ENCODE assay signal across 10 cellular contexts in genomic region chr14:20781805-20782204, GRCh38. TPM values are rescaled to one million over a fixed set of nuclear protein-coding genes. Genes with fewer than 3 reads are reported as not detected.
A peak's percentile ranks its signal among the peaks of the same experiment; 100 is the strongest.
DNase-seq lines count a peak whose midpoint lies in the region; ATAC-seq and TF ChIP-seq lines count a peak whose summit lies in the region.
"Had no signal": no experiment of that assay in that cellular context is flagged by ENCODE, and none has a peak within 500 bp of the region (broad histone marks: within the 10 kb centered on the region; RNA-seq: fewer than 3 reads in every experiment).

No MANE protein-coding gene starts in this region.

- no peaks in the 10 kb centered on the region for H3K36me3 Mint-ChIP-seq in T-helper 1 cell treated with Interleukin-12 subunit alpha and Interleukin-12 subunit beta and Interleukin-4 antibody, amounts not matched to agents 30 μg/mL and 1 μg/mL, for 36 hours (ENCODE audit: low read depth)

- H3K27ac Mint-ChIP-seq in T-helper 1 cell treated with Interleukin-12 subunit alpha and Interleukin-12 subunit beta and Interleukin-4 antibody, amounts not matched to agents 30 μg/mL and 1 μg/mL, for 36 hours, result peak overlapping the region; percentile 89

- no peaks in the 10 kb centered on the region for H3K9me3 Mint-ChIP-seq in T-helper 1 cell treated with Interleukin-12 subunit alpha and Interleukin-12 subunit beta and Interleukin-4 antibody, amounts not matched to agents 30 μg/mL and 1 μg/mL, for 36 hours

- ATAC-seq in HG03378 (IDR thresholded peaks at IDR 0.05; ENCODE audit: unreplicated experiment), result no peak

- no peak for TF ChIP-seq CTCF in GM12864 (IDR thresholded peaks at IDR 0.05; ENCODE audit: low read depth, low read length, missing control alignments)
- TF ChIP-seq CTCF in cardiac muscle cell (IDR thresholded peaks at IDR 0.05; ENCODE audit: low read depth, low read length), result no peak

- no peaks in the 10 kb centered on the region for H3K27me3 ChIP-seq in cardiac muscle cell
- no peaks in the 10 kb centered on the region for H3K27me3 ChIP-seq in rectal smooth muscle tissue (ENCODE audit: control insufficient read depth, insufficient read depth, low read length)

- H3K27ac ChIP-seq in cardiac muscle cell (peak overlapping the region; percentile 76), rectal smooth muscle tissue (ENCODE audit: low read depth, low read length) (no peak overlapping the region)

- peaks cover 17% of the 10 kb centered on the region for H3K4me1 Mint-ChIP-seq in T-helper 1 cell treated with Interleukin-12 subunit alpha and Interleukin-12 subunit beta and Interleukin-4 antibody, amounts not matched to agents 30 μg/mL and 1 μg/mL, for 36 hours (ENCODE audit: low read depth)

- no peak overlapping the region for H3K9ac ChIP-seq in rectal smooth muscle tissue (ENCODE audit: low read length)

- H3K4me3 ChIP-seq in GM12864 (ENCODE audit: low read depth, low read length) (peak overlapping the region; percentile 63), cardiac muscle cell (no peak overlapping the region), rectal smooth muscle tissue (ENCODE audit: low read length) (peak overlapping the region; percentile 39)

- H3K4me1 ChIP-seq in cardiac muscle cell (ENCODE audit: low read depth) (peaks cover 19% of the 10 kb centered on the region), rectal smooth muscle tissue (ENCODE audit: control insufficient read depth, insufficient read depth, low read length) (no peaks in the 10 kb centered on the region)

- no peaks in the 10 kb centered on the region for H3K9me3 ChIP-seq in cardiac muscle cell (ENCODE audit: low read depth)

- H3K27me3 Mint-ChIP-seq in T-helper 1 cell treated with Interleukin-12 subunit alpha and Interleukin-12 subunit beta and Interleukin-4 antibody, amounts not matched to agents 30 μg/mL and 1 μg/mL, for 36 hours (ENCODE audit: low read depth), result no peaks in the 10 kb centered on the region

- H3K4me3 Mint-ChIP-seq in T-helper 1 cell treated with Interleukin-12 subunit alpha and Interleukin-12 subunit beta and Interleukin-4 antibody, amounts not matched to agents 30 μg/mL and 1 μg/mL, for 36 hours, result peak overlapping the region; percentile 71

- DNase-seq in GM12864 (ENCODE audit: low read depth), result no peak
- DNase-seq in cardiac muscle cell (ENCODE audit: low read depth in 1 of 2, low spot score in 1 of 2), result peak in 1 of 2 donors; percentile 44
- no peak for DNase-seq in NCI-H1092 treated with DMSO at 0.1 percent for 48 hours (lab: John Stamatoyannopoulos, UW)
- no peak for DNase-seq in NCI-H1417 treated with DMSO at 0.1 percent for 48 hours (lab: John Stamatoyannopoulos, UW)
- no peak for DNase-seq in NCI-H748 treated with DMSO at 0.1 percent for 48 hours (lab: John Stamatoyannopoulos, UW)
- DNase-seq: NCI-H1048 had no signal

- no peaks in the 10 kb centered on the region for H3K36me3 ChIP-seq in cardiac muscle cell
- no peaks in the 10 kb centered on the region for H3K36me3 ChIP-seq in rectal smooth muscle tissue (ENCODE audit: control insufficient read depth, insufficient read depth, low read length)

RNA-seq across cellular contexts. Expression of gene RNASE6, which starts 0.7 kb away (rescaled TPM):
- not detected in 2 replicates for total RNA-seq in cardiac muscle cell
- polyA plus RNA-seq in cardiac muscle cell, result 0.60 TPM in 1 of 2 replicates, not detected in the other
- total RNA-seq: SK-MEL-5 had no signal

RNA-seq across cellular contexts. Expression of gene EDDM3B, which starts 13.6 kb away (rescaled TPM):
- total RNA-seq in cardiac muscle cell, result 1.8 TPM in 1 of 2 replicates, not detected in the other
- 0.26 and 5.2 TPM in 2 replicates for polyA plus RNA-seq in cardiac muscle cell
- total RNA-seq: SK-MEL-5 had no signal

RNA-seq across cellular contexts. Expression of gene RNASE1, which starts 20.8 kb away (rescaled TPM):
- 1.3 and 3.6 TPM in 2 replicates for total RNA-seq in cardiac muscle cell
- 2.5 and 5.7 TPM in 2 replicates for polyA plus RNA-seq in cardiac muscle cell

RNA-seq across cellular contexts. Expression of gene EDDM3A, which starts 36.1 kb away (rescaled TPM):
- total RNA-seq in cardiac muscle cell, result not detected in 2 replicates
- polyA plus RNA-seq in cardiac muscle cell, result 0.15 and 0.25 TPM in 2 replicates
- total RNA-seq: SK-MEL-5 had no signal
